ENCODE assay signal across 8 cellular contexts in genomic region chr13:30307966-30308290, GRCh38. TPM values are rescaled to one million over a fixed set of nuclear protein-coding genes. Genes with fewer than 3 reads are reported as not detected.
DNase-seq lines count a peak whose midpoint lies in the region; ATAC-seq and TF ChIP-seq lines count a peak whose summit lies in the region.

No MANE protein-coding gene starts in this region.

- no peak for TF ChIP-seq POLR2A in esophagus muscularis mucosa (IDR thresholded peaks at IDR 0.05; ENCODE audit: low read depth)

- H3K36me3 ChIP-seq in GM06990 (ENCODE audit: control insufficient read depth, insufficient read depth, low read length): no peaks in the 10 kb centered on the region
- H3K36me3 ChIP-seq in esophagus muscularis mucosa: peaks cover 0 to 4% (median 0%) of the 10 kb centered on the region in 4 donors
- no peaks in the 10 kb centered on the region for H3K36me3 ChIP-seq in psoas muscle (ENCODE audit: insufficient read depth in 1 of 2, low read depth in 1 of 2)

- H3K27ac ChIP-seq in RWPE1 (peak overlapping the region; percentile 89), esophagus muscularis mucosa (replicated peaks in 1 of 4) (peak overlapping the region; percentile 94 to 99 (median 96)), psoas muscle (peak overlapping the region; percentile 87)

- DNase-seq in GM06990 (ENCODE audit: extremely low read depth, insufficient read length) (no peak), RWPE1 (ENCODE audit: low spot score) (no peak), esophagus muscularis mucosa (ENCODE audit: extremely low spot score) (no peak), psoas muscle (no peak), DMS79 treated with DMSO at 0.1 percent for 48 hours (lab: John Stamatoyannopoulos, UW) (no peak), iPS-NIHi7 (ENCODE audit: extremely low spot score) (no peak)

- intact Hi-C loops in esophagus muscularis mucosa (cut with DNase I) (loop anchor here (5.0 to 10.0 kb wide), 2 partner anchors 114 to 173 kb away; partner anchors contain the start of gene UBE2L5), psoas muscle (cut with DNase I) (no loop called here)

- H3K9me3 ChIP-seq in esophagus muscularis mucosa (no peaks in the 10 kb centered on the region), psoas muscle (no peaks in the 10 kb centered on the region)

- POLR2A ChIA-PET in RWPE1 (lab: Yijun Ruan, JAX; ENCODE audit: low non-redundant PET): no interaction called here

- TF ChIP-seq EP300 in esophagus muscularis mucosa (IDR thresholded peaks at IDR 0.05): no peak

- H3K27me3 ChIP-seq in GM06990 (replicated peaks; ENCODE audit: control insufficient read depth, insufficient read depth, low read length) (no peaks in the 10 kb centered on the region), esophagus muscularis mucosa (no peaks in the 10 kb centered on the region), psoas muscle (ENCODE audit: insufficient read depth in 3 of 3, low read length in 2 of 3) (no peaks in the 10 kb centered on the region)

- H3K4me1 ChIP-seq in esophagus muscularis mucosa: peaks cover 30 to 66% (median 59%) of the 10 kb centered on the region in 4 donors
- H3K4me1 ChIP-seq in psoas muscle: peaks cover 35% of the 10 kb centered on the region

- no peak for ATAC-seq in psoas muscle
- no peak for ATAC-seq in HG03378 (IDR thresholded peaks at IDR 0.05; ENCODE audit: unreplicated experiment)
- ATAC-seq in HG02623 (IDR thresholded peaks at IDR 0.05; ENCODE audit: unreplicated experiment): no peak

- no peak for TF ChIP-seq CTCF in GM06990 (IDR thresholded peaks at IDR 0.05; ENCODE audit: insufficient read depth, low read length, poor library complexity, severe bottlenecking)
- no peak for TF ChIP-seq CTCF in RWPE1 (conservative IDR thresholded peaks at IDR 0.05; ENCODE audit: low read depth)
- TF ChIP-seq CTCF in esophagus muscularis mucosa (IDR thresholded peaks at IDR 0.05): no peak
- TF ChIP-seq CTCF in psoas muscle (IDR thresholded peaks at IDR 0.05): no peak

- CTCF ChIA-PET in RWPE1 (lab: Yijun Ruan, JAX): interaction anchor here (0.6 to 1.0 kb wide), 3 partner anchors 9 to 558 kb away, joined by 3 to 5 read pairs (median 3); no protein-coding TSS in a partner anchor

- H3K4me3 ChIP-seq in GM06990 (replicated peaks; ENCODE audit: low read depth, low read length): peak overlapping the region; percentile 93
- H3K4me3 ChIP-seq in esophagus muscularis mucosa: peak overlapping the region; percentile 85 to 99 (median 93)
- peak overlapping the region; percentile 100 for H3K4me3 ChIP-seq in psoas muscle

- 28% methylated on average over 8 of the region's 8 CpGs for WGBS in esophagus muscularis mucosa
- 37 to 46% (median 40%) methylated on average over 8 of the region's 8 CpGs for whole genome bisulfite sequencing in psoas muscle, 3 donors

RNA-seq across cellular contexts. Expression of gene KATNAL1, which starts 0.6 kb away (rescaled TPM):
- total RNA-seq in esophagus muscularis mucosa: 10 to 100 TPM; 30.6 to 43.0 (median 40.0) TPM
- 10 to 100 TPM in 3 of 4 donors, 1 to 10 TPM in 1; 9.8 to 16.1 (median 15.2) TPM for total RNA-seq in psoas muscle
- polyA plus RNA-seq in psoas muscle: 1 to 10 TPM; 2.2 to 8.0 (median 3.0) TPM
